In the genomic region with DNA sequence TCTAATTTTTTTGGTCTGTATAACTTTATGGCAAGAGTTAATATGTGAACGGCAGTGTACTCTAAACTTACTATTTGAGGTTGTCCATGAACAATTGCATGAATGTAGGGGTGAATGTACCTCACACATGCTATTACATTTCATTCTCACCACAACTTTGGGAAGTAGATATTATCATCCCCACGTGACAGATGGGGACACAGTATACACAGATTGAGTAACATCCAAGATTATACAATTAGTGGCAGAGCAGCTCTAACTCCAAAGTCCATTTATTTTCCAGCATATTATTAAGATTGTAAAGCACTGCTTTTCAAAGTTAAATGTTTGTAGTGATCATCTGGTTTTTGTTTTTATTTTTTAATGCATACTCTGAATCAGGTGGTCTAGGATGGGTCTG, we compare ENCODE assay signal across 1 cellular context.
TF ChIP-seq lines count a peak whose summit lies in the region.

No MANE protein-coding gene starts in this region.

TF ChIP-seq in WTC11, 78 proteins besides CTCF, POLR2A, EP300 and RAD21 (continued from another document):
- TF ChIP-seq, protein P1, sequence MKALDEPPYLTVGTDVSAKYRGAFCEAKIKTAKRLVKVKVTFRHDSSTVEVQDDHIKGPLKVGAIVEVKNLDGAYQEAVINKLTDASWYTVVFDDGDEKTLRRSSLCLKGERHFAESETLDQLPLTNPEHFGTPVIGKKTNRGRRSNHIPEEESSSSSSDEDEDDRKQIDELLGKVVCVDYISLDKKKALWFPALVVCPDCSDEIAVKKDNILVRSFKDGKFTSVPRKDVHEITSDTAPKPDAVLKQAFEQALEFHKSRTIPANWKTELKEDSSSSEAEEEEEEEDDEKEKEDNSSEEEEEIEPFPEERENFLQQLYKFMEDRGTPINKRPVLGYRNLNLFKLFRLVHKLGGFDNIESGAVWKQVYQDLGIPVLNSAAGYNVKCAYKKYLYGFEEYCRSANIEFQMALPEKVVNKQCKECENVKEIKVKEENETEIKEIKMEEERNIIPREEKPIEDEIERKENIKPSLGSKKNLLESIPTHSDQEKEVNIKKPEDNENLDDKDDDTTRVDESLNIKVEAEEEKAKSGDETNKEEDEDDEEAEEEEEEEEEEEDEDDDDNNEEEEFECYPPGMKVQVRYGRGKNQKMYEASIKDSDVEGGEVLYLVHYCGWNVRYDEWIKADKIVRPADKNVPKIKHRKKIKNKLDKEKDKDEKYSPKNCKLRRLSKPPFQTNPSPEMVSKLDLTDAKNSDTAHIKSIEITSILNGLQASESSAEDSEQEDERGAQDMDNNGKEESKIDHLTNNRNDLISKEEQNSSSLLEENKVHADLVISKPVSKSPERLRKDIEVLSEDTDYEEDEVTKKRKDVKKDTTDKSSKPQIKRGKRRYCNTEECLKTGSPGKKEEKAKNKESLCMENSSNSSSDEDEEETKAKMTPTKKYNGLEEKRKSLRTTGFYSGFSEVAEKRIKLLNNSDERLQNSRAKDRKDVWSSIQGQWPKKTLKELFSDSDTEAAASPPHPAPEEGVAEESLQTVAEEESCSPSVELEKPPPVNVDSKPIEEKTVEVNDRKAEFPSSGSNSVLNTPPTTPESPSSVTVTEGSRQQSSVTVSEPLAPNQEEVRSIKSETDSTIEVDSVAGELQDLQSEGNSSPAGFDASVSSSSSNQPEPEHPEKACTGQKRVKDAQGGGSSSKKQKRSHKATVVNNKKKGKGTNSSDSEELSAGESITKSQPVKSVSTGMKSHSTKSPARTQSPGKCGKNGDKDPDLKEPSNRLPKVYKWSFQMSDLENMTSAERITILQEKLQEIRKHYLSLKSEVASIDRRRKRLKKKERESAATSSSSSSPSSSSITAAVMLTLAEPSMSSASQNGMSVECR (CRISPR knock-in tag; IDR thresholded peaks at IDR 0.05; ENCODE audit: borderline replicate concordance) = no peak
- TF ChIP-seq, protein P2, sequence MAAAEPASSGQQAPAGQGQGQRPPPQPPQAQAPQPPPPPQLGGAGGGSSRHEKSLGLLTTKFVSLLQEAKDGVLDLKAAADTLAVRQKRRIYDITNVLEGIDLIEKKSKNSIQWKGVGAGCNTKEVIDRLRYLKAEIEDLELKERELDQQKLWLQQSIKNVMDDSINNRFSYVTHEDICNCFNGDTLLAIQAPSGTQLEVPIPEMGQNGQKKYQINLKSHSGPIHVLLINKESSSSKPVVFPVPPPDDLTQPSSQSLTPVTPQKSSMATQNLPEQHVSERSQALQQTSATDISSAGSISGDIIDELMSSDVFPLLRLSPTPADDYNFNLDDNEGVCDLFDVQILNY (CRISPR knock-in tag; IDR thresholded peaks at IDR 0.05) = no peak
- TF ChIP-seq MXD4 (CRISPR knock-in tag; IDR thresholded peaks at IDR 0.05; ENCODE audit: borderline replicate concordance) = no peak
- no peak for TF ChIP-seq NFATC4 (CRISPR knock-in tag; IDR thresholded peaks at IDR 0.05)
- TF ChIP-seq, protein P3, sequence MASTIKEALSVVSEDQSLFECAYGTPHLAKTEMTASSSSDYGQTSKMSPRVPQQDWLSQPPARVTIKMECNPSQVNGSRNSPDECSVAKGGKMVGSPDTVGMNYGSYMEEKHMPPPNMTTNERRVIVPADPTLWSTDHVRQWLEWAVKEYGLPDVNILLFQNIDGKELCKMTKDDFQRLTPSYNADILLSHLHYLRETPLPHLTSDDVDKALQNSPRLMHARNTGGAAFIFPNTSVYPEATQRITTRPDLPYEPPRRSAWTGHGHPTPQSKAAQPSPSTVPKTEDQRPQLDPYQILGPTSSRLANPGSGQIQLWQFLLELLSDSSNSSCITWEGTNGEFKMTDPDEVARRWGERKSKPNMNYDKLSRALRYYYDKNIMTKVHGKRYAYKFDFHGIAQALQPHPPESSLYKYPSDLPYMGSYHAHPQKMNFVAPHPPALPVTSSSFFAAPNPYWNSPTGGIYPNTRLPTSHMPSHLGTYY (CRISPR knock-in tag; IDR thresholded peaks at IDR 0.05) = no peak
- TF ChIP-seq, protein P4, sequence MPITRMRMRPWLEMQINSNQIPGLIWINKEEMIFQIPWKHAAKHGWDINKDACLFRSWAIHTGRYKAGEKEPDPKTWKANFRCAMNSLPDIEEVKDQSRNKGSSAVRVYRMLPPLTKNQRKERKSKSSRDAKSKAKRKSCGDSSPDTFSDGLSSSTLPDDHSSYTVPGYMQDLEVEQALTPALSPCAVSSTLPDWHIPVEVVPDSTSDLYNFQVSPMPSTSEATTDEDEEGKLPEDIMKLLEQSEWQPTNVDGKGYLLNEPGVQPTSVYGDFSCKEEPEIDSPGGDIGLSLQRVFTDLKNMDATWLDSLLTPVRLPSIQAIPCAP (CRISPR knock-in tag; IDR thresholded peaks at IDR 0.05) = no peak
- no peak for TF ChIP-seq CREM (CRISPR knock-in tag; IDR thresholded peaks at IDR 0.05)
- TF ChIP-seq JUN (CRISPR knock-in tag; IDR thresholded peaks at IDR 0.05) = no peak
- no peak for TF ChIP-seq GRHL2 (CRISPR knock-in tag; IDR thresholded peaks at IDR 0.05; ENCODE audit: insufficient replicate concordance, severe bottlenecking)
- no peak for TF ChIP-seq GTF2I (CRISPR knock-in tag; conservative IDR thresholded peaks at IDR 0.05)
- TF ChIP-seq, protein P5, sequence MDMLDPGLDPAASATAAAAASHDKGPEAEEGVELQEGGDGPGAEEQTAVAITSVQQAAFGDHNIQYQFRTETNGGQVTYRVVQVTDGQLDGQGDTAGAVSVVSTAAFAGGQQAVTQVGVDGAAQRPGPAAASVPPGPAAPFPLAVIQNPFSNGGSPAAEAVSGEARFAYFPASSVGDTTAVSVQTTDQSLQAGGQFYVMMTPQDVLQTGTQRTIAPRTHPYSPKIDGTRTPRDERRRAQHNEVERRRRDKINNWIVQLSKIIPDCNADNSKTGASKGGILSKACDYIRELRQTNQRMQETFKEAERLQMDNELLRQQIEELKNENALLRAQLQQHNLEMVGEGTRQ (CRISPR knock-in tag; IDR thresholded peaks at IDR 0.05) = no peak
